26 cellular contexts compared by ENCODE assay signal in genomic region chr3:52788890-52789745, GRCh38. TPM values are rescaled to one million over a fixed set of nuclear protein-coding genes. Genes with fewer than 3 reads are reported as not detected.
"Had no signal": no experiment of that assay in that cellular context is flagged by ENCODE, and none has a peak within 500 bp of the region (broad histone marks: within the 10 kb centered on the region; RNA-seq: fewer than 3 reads in every experiment).

No MANE protein-coding gene starts in this region.

- H3K36me3 ChIP-seq: brain microvascular endothelial cell, thoracic aorta, vagina had no signal

- DNase-seq: activated CD4-positive, alpha-beta T cell treated with anti-CD3 and anti-CD28 coated beads, Interleukin-2, amount 10 ng/mL, durations not matched to agents 7 days and 5 days; activated CD8-positive, alpha-beta memory T cell treated with anti-CD3 and anti-CD28 coated beads, Interleukin-2, amount 10 ng/mL, durations not matched to agents 7 days and 5 days; activated CD8-positive, alpha-beta T cell treated with anti-CD3 and anti-CD28 coated beads for 36 hours; activated gamma-delta T cell; activated naive CD4-positive, alpha-beta T cell treated with anti-CD3 and anti-CD28 coated beads, Interleukin-2, amount 50 U/mL, for 16 hours; activated naive CD8-positive, alpha-beta T cell treated with anti-CD3 and anti-CD28 coated beads, Interleukin-2, amount 50 U/mL, for 24 hours; activated T-cell treated with anti-CD3 and anti-CD28 coated beads for 4 hours; anterior cingulate cortex; brain microvascular endothelial cell; central memory CD4-positive, alpha-beta T cell; effector memory CD4-positive, alpha-beta T cell; foreskin melanocyte; glutamatergic neuron; hippocampal formation; left ventricle myocardium superior; mesendoderm; naive thymus-derived CD4-positive, alpha-beta T cell; stimulated activated CD4-positive, alpha-beta T cell treated with anti-CD3 and anti-CD28 coated beads, Interleukin-4, amount 100 ng/mL, for 1 hour; stimulated activated naive CD4-positive, alpha-beta T cell treated with Interleukin-2 at 50 U/mL for 16 hours had no signal

- H3K27me3 ChIP-seq: brain microvascular endothelial cell, vagina had no signal

- H3K4me3 ChIP-seq: thoracic aorta, vagina had no signal

- H3K27ac ChIP-seq: brain microvascular endothelial cell, thoracic aorta, vagina had no signal

- ATAC-seq: activated CD4-positive, CD25-positive, alpha-beta regulatory T cell treated with anti-CD3 and anti-CD28 coated beads, Interleukin-2, amount 50 U/mL, for 24 hours; activated CD8-positive, alpha-beta memory T cell treated with anti-CD3 and anti-CD28 coated beads, Interleukin-2, amount 10 ng/mL, durations not matched to agents 7 days and 5 days; activated CD8-positive, alpha-beta T cell treated with anti-CD3 and anti-CD28 coated beads for 36 hours; activated naive CD8-positive, alpha-beta T cell treated with anti-CD3 and anti-CD28 coated beads, Interleukin-2, amount 50 U/mL, for 24 hours; left ventricle myocardium superior; naive thymus-derived CD4-positive, alpha-beta T cell had no signal

- H3K9me3 ChIP-seq: thoracic aorta, vagina had no signal

- FAIRE-seq: colon had no signal

RNA-seq across cellular contexts. Expression of gene ITIH3, which starts 5.5 kb away (rescaled TPM):
- total RNA-seq: activated CD4-positive, alpha-beta T cell treated with anti-CD3 and anti-CD28 coated beads, Interleukin-2, amount 10 ng/mL, durations not matched to agents 7 days and 5 days; activated CD8-positive, alpha-beta memory T cell treated with anti-CD3 and anti-CD28 coated beads, Interleukin-2, amount 10 ng/mL, durations not matched to agents 7 days and 5 days; activated CD8-positive, alpha-beta T cell treated with anti-CD3 and anti-CD28 coated beads for 36 hours; activated T-helper 1 cell treated with anti-CD3 and anti-CD28 coated beads, Interleukin-12 subunit alpha, Interleukin-12 subunit beta, Interleukin-2, Interleukin-4 antibody, amounts not matched to agents 30 ng/mL and 10 ng/mL and 1 ng/mL, durations not matched to agents 14 hours and 24 hours and 36 hours; left ventricle myocardium superior; naive thymus-derived CD4-positive, alpha-beta T cell; T-helper 2 cell treated with Interferon-gamma antibody and Interleukin-4, amounts not matched to agents 100 ng/mL and 5 ng/mL, for 36 hours had no signal
- polyA plus RNA-seq: naive thymus-derived CD4-positive, alpha-beta T cell had no signal

RNA-seq across cellular contexts. Expression of gene ITIH1, which starts 11.7 kb away (rescaled TPM):
- total RNA-seq: activated CD4-positive, alpha-beta T cell treated with anti-CD3 and anti-CD28 coated beads, Interleukin-2, amount 10 ng/mL, durations not matched to agents 7 days and 5 days; activated CD8-positive, alpha-beta memory T cell treated with anti-CD3 and anti-CD28 coated beads, Interleukin-2, amount 10 ng/mL, durations not matched to agents 7 days and 5 days; activated CD8-positive, alpha-beta T cell treated with anti-CD3 and anti-CD28 coated beads for 36 hours; activated T-helper 1 cell treated with anti-CD3 and anti-CD28 coated beads, Interleukin-12 subunit alpha, Interleukin-12 subunit beta, Interleukin-2, Interleukin-4 antibody, amounts not matched to agents 30 ng/mL and 10 ng/mL and 1 ng/mL, durations not matched to agents 14 hours and 24 hours and 36 hours; dermis microvascular lymphatic vessel endothelial cell; left ventricle myocardium superior; naive thymus-derived CD4-positive, alpha-beta T cell; T-helper 2 cell treated with Interferon-gamma antibody and Interleukin-4, amounts not matched to agents 100 ng/mL and 5 ng/mL, for 36 hours; thoracic aorta had no signal
- polyA plus RNA-seq: naive thymus-derived CD4-positive, alpha-beta T cell had no signal

RNA-seq across cellular contexts. Expression of gene MUSTN1, which starts 45.7 kb away (rescaled TPM):
- total RNA-seq: activated CD8-positive, alpha-beta T cell treated with anti-CD3 and anti-CD28 coated beads for 36 hours; dermis microvascular lymphatic vessel endothelial cell had no signal
- polyA plus RNA-seq: naive thymus-derived CD4-positive, alpha-beta T cell had no signal
